1 cellular context compared by ENCODE assay signal in genomic region chr12:63228853-63229252, GRCh38.
TF ChIP-seq lines count a peak whose summit lies in the region.

No MANE protein-coding gene starts in this region.

TF ChIP-seq in liver, 16 proteins besides CTCF, POLR2A, EP300 and RAD21 (continued from another document):
- no peak for TF ChIP-seq GABPA (IDR thresholded peaks at IDR 0.05 in 1 of 2, conservative IDR thresholded peaks at IDR 0.05 in 1 of 2)
- TF ChIP-seq ATF3 (IDR thresholded peaks at IDR 0.05): peak; percentile 53
- TF ChIP-seq EGR1 (IDR thresholded peaks at IDR 0.05; ENCODE audit: low read depth in 2 of 2): no peak
- no peak for TF ChIP-seq TAF1 (conservative IDR thresholded peaks at IDR 0.05)
- peak in 1 of 2 donors; percentile 75 for TF ChIP-seq RXRA (IDR thresholded peaks at IDR 0.05)
- TF ChIP-seq NR2F2 (IDR thresholded peaks at IDR 0.05): no peak
- peak; percentile 16 for TF ChIP-seq SP1 (IDR thresholded peaks at IDR 0.05)
- peak in 1 of 2 donors; percentile 42 for TF ChIP-seq JUND (IDR thresholded peaks at IDR 0.05)
- TF ChIP-seq ZBTB33 (IDR thresholded peaks at IDR 0.05): peak; percentile 70
